ENCODE assay signal across 10 cellular contexts in genomic region chr7:28623863-28624262, GRCh38.
DNase-seq lines count a peak whose midpoint lies in the region; ATAC-seq lines count a peak whose summit lies in the region.
"Had no signal": no experiment of that assay in that cellular context is flagged by ENCODE, and none has a peak within 500 bp of the region (broad histone marks: within the 10 kb centered on the region; RNA-seq: fewer than 3 reads in every experiment).

No MANE protein-coding gene starts in this region.

- no peak overlapping the region for H3K4me2 ChIP-seq in mesendoderm (ENCODE audit: low read length)

- H3K9me3 Mint-ChIP-seq in activated CD4-positive, alpha-beta T cell treated with anti-CD3 and anti-CD28 coated beads for 36 hours (ENCODE audit: low read depth) = no peaks in the 10 kb centered on the region
- H3K9me3 Mint-ChIP-seq in T-helper 2 cell treated with Interferon-gamma antibody and Interleukin-4, amounts not matched to agents 5 μg/mL and 100 μg/mL, for 36 hours = no peaks in the 10 kb centered on the region

- no peak overlapping the region for H3K27ac ChIP-seq in mesendoderm (ENCODE audit: low read depth, low read length)
- H3K27ac ChIP-seq: suprapubic skin had no signal

- no peaks in the 10 kb centered on the region for H3K27me3 ChIP-seq in mesendoderm (ENCODE audit: insufficient read depth, low read length, poor library complexity)
- H3K27me3 ChIP-seq: suprapubic skin had no signal

- no CpG with 5 or more reads among the region's 5 CpGs for WGBS in mesendoderm (ENCODE audit: extremely low coverage, insufficient coverage, low lambda C conversion rate)

- peak; percentile 41 for DNase-seq in DMS153 (lab: John Stamatoyannopoulos, UW)
- peak; percentile 12 for DNase-seq in Jurkat, Clone E6-1 (ENCODE audit: low read depth, low spot score)
- peak; percentile 60 for DNase-seq in SW480 (ENCODE audit: low spot score)
- DNase-seq in mesendoderm = peak; percentile 36
- DNase-seq in activated CD4-positive, alpha-beta T cell treated with anti-CD3 and anti-CD28 coated beads for 36 hours = no peak
- DNase-seq in T-helper 2 cell treated with Interferon-gamma antibody and Interleukin-4, amounts not matched to agents 5 μg/mL and 100 μg/mL, for 36 hours (ENCODE audit: low spot score) = no peak
- DNase-seq: stimulated activated CD4-positive, alpha-beta T cell treated with anti-CD3 and anti-CD28 coated beads, Interleukin-12 subunit alpha, Interleukin-12 subunit beta, amount 100 ng/mL, for 4 hours had no signal

- H3K23ac ChIP-seq in mesendoderm (ENCODE audit: low read length) = no peak overlapping the region

- H3K18ac ChIP-seq in mesendoderm (ENCODE audit: low read length) = no peak overlapping the region

- no peak overlapping the region for H3K4ac ChIP-seq in mesendoderm (ENCODE audit: low read depth, low read length)

- intact Hi-C loops in activated CD4-positive, alpha-beta T cell treated with anti-CD3 and anti-CD28 coated beads for 36 hours (cut with DNase I, micrococcal nuclease) = loop anchor here in 1 of 2 experiments (2.0 kb wide), 1 partner anchor 325 kb away; no protein-coding TSS in a partner anchor

- H3K9ac ChIP-seq in mesendoderm (ENCODE audit: low read length) = no peak overlapping the region

- no peak overlapping the region for H4K8ac ChIP-seq in mesendoderm (ENCODE audit: low read depth, low read length)

- no peak overlapping the region for H3K27ac Mint-ChIP-seq in activated CD4-positive, alpha-beta T cell treated with anti-CD3 and anti-CD28 coated beads for 36 hours
- no peak overlapping the region for H3K27ac Mint-ChIP-seq in T-helper 2 cell treated with Interferon-gamma antibody and Interleukin-4, amounts not matched to agents 5 μg/mL and 100 μg/mL, for 36 hours

- H3K4me3 Mint-ChIP-seq in activated CD4-positive, alpha-beta T cell treated with anti-CD3 and anti-CD28 coated beads for 36 hours = no peak overlapping the region
- no peak overlapping the region for H3K4me3 Mint-ChIP-seq in T-helper 2 cell treated with Interferon-gamma antibody and Interleukin-4, amounts not matched to agents 5 μg/mL and 100 μg/mL, for 36 hours

- H3K79me2 ChIP-seq in mesendoderm (ENCODE audit: control insufficient read depth, insufficient read depth, low read length) = no peaks in the 10 kb centered on the region

- no peaks in the 10 kb centered on the region for H3K79me1 ChIP-seq in mesendoderm (ENCODE audit: low read length)

- no peaks in the 10 kb centered on the region for H3K36me3 Mint-ChIP-seq in activated CD4-positive, alpha-beta T cell treated with anti-CD3 and anti-CD28 coated beads for 36 hours (ENCODE audit: low read depth)
- no peaks in the 10 kb centered on the region for H3K36me3 Mint-ChIP-seq in T-helper 2 cell treated with Interferon-gamma antibody and Interleukin-4, amounts not matched to agents 5 μg/mL and 100 μg/mL, for 36 hours (ENCODE audit: low read depth)

- CTCF ChIA-PET in activated CD4-positive, alpha-beta T cell treated with anti-CD3 and anti-CD28 coated beads for 36 hours (lab: Charles Lee) = no interaction called here

- no peak for ATAC-seq in GM21381 (IDR thresholded peaks at IDR 0.05; ENCODE audit: unreplicated experiment)
- no peak for ATAC-seq in HG02970 (IDR thresholded peaks at IDR 0.05; ENCODE audit: low FRiP score, unreplicated experiment)
- no peak for ATAC-seq in activated CD4-positive, alpha-beta T cell treated with anti-CD3 and anti-CD28 coated beads for 36 hours

- H2BK5ac ChIP-seq in mesendoderm (ENCODE audit: low read length) = no peak overlapping the region

- POLR2A ChIA-PET in activated CD4-positive, alpha-beta T cell treated with anti-CD3 and anti-CD28 coated beads for 36 hours (lab: Charles Lee) = no interaction called here

- H3K56ac ChIP-seq in mesendoderm (ENCODE audit: low read length) = no peak overlapping the region

- no peaks in the 10 kb centered on the region for H3K4me1 ChIP-seq in mesendoderm (ENCODE audit: control insufficient read depth, low read depth, low read length)

- H3K4me3 ChIP-seq in Jurkat, Clone E6-1 (ENCODE audit: low read length) = no peak overlapping the region
- H3K4me3 ChIP-seq in mesendoderm (ENCODE audit: low read length) = no peak overlapping the region
- H3K4me3 ChIP-seq: suprapubic skin had no signal

- peaks cover 5% of the 10 kb centered on the region for H3K27me3 Mint-ChIP-seq in activated CD4-positive, alpha-beta T cell treated with anti-CD3 and anti-CD28 coated beads for 36 hours
- peaks cover 3% of the 10 kb centered on the region for H3K27me3 Mint-ChIP-seq in T-helper 2 cell treated with Interferon-gamma antibody and Interleukin-4, amounts not matched to agents 5 μg/mL and 100 μg/mL, for 36 hours (ENCODE audit: low read depth)

- H3K36me3 ChIP-seq in mesendoderm (ENCODE audit: control insufficient read depth, insufficient read depth, low read length) = no peaks in the 10 kb centered on the region
- H3K36me3 ChIP-seq: suprapubic skin had no signal

- H2BK15ac ChIP-seq in mesendoderm (replicated peaks; ENCODE audit: low read depth) = no peak overlapping the region

- H3K4me1 Mint-ChIP-seq in activated CD4-positive, alpha-beta T cell treated with anti-CD3 and anti-CD28 coated beads for 36 hours = no peaks in the 10 kb centered on the region
- no peaks in the 10 kb centered on the region for H3K4me1 Mint-ChIP-seq in T-helper 2 cell treated with Interferon-gamma antibody and Interleukin-4, amounts not matched to agents 5 μg/mL and 100 μg/mL, for 36 hours (ENCODE audit: low read depth)

- H2AK5ac ChIP-seq in mesendoderm (ENCODE audit: low read length) = no peak overlapping the region

- H2BK120ac ChIP-seq in mesendoderm (ENCODE audit: low read depth, low read length) = no peak overlapping the region

- no peak overlapping the region for H4K5ac ChIP-seq in mesendoderm (ENCODE audit: low read length)

Comparison
In these comparisons a context has a peak if more than half of its experiments do, and no peak if none do; other contexts are left out.
1. DNase-seq: peak in DMS153 (single experiment), Jurkat, Clone E6-1 (single experiment), SW480 (single experiment) and mesendoderm (single experiment); none in activated CD4-positive, alpha-beta T cell treated with anti-CD3 and anti-CD28 coated beads for 36 hours (single experiment) and T-helper 2 cell treated with Interferon-gamma antibody and Interleukin-4, amounts not matched to agents 5 μg/mL and 100 μg/mL, for 36 hours (single experiment).